ENCODE assay signal across 8 cellular contexts in the genomic region with DNA sequence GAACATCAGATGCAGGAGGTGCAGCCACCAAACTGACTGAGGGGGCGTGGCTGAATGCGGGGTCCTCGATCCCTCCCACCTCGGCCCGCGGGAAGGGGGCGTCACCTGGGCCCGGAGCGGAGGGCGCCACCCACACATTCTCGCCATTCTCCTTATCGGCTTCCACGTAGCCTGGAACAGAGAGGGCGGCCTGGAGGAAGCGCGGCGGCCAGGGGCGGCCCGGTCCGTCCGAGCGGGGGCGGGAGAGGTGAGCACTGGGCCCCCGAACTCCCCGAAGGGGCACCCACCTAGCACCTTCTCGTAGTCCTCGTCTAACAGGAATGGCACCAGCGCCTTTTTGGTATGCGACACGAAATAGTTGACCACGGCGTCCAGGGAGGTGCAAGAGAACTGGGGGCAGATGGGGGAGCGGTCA. TPM values are rescaled to one million over a fixed set of nuclear protein-coding genes. Genes with fewer than 3 reads are reported as not detected.
DNase-seq lines count a peak whose midpoint lies in the region; TF ChIP-seq lines count a peak whose summit lies in the region.

No MANE protein-coding gene starts in this region.

- DNase-seq in activated CD8-positive, alpha-beta memory T cell treated with anti-CD3 and anti-CD28 coated beads, Interleukin-2, amount 50 U/mL, for 4 hours = peak; percentile 48
- DNase-seq in activated CD8-positive, alpha-beta memory T cell treated with anti-CD3 and anti-CD28 coated beads, Interleukin-2, amount 50 U/mL, for 48 hours = no peak
- no peak for DNase-seq in activated CD4-positive, alpha-beta memory T cell treated with anti-CD3 and anti-CD28 coated beads, Interleukin-2, amount 10 ng/mL, durations not matched to agents 7 days and 5 days
- DNase-seq in fibroblast of villous mesenchyme (ENCODE audit: low read depth) (no peak), RPMI8226 (no peak), SW 1271 (lab: John Stamatoyannopoulos, UW) (no peak), pons (ENCODE audit: low spot score) (no peak)

- H3K9me3 Mint-ChIP-seq in activated CD4-positive, alpha-beta memory T cell treated with anti-CD3 and anti-CD28 coated beads, Interleukin-2, amount 10 ng/mL, durations not matched to agents 7 days and 5 days = no peaks in the 10 kb centered on the region

- H3K9ac ChIP-seq in skeletal muscle tissue (ENCODE audit: low read depth in 1 of 3, low read length in 3 of 3) = no peak overlapping the region

- H3K9me3 ChIP-seq in skeletal muscle tissue (ENCODE audit: control insufficient read depth in 3 of 3, low read length in 3 of 3) = no peaks in the 10 kb centered on the region

- peaks cover 5 to 25% (median 22%) of the 10 kb centered on the region in 3 donors for H3K27me3 ChIP-seq in skeletal muscle tissue (ENCODE audit: control insufficient read depth in 3 of 3, insufficient read depth in 3 of 3, low read length in 3 of 3)

- H3K27ac ChIP-seq in skeletal muscle tissue (ENCODE audit: low read depth, low read length) = no peak overlapping the region

- H3K27me3 Mint-ChIP-seq in activated CD4-positive, alpha-beta memory T cell treated with anti-CD3 and anti-CD28 coated beads, Interleukin-2, amount 10 ng/mL, durations not matched to agents 7 days and 5 days = peaks cover 9% of the 10 kb centered on the region

- TF ChIP-seq CTCF in fibroblast of villous mesenchyme (IDR thresholded peaks at IDR 0.05; ENCODE audit: insufficient read depth, low read depth, low read length) = no peak

- H3K4me3 Mint-ChIP-seq in activated CD4-positive, alpha-beta memory T cell treated with anti-CD3 and anti-CD28 coated beads, Interleukin-2, amount 10 ng/mL, durations not matched to agents 7 days and 5 days = peak overlapping the region; percentile 74

- no peaks in the 10 kb centered on the region for H3K36me3 Mint-ChIP-seq in activated CD4-positive, alpha-beta memory T cell treated with anti-CD3 and anti-CD28 coated beads, Interleukin-2, amount 10 ng/mL, durations not matched to agents 7 days and 5 days (ENCODE audit: low read depth)

- peaks cover 8 to 18% (median 16%) of the 10 kb centered on the region in 3 donors for H3K4me1 ChIP-seq in skeletal muscle tissue (ENCODE audit: control insufficient read depth in 3 of 3, insufficient read depth in 3 of 3, low read length in 3 of 3)

- peak overlapping the region; percentile 32 for H3K4me3 ChIP-seq in fibroblast of villous mesenchyme (ENCODE audit: low read depth, low read length)
- H3K4me3 ChIP-seq in skeletal muscle tissue (ENCODE audit: low read length in 3 of 3) = peak overlapping the region in 2 of 3 donors; percentile 9 to 41

- H3K27ac Mint-ChIP-seq in activated CD4-positive, alpha-beta memory T cell treated with anti-CD3 and anti-CD28 coated beads, Interleukin-2, amount 10 ng/mL, durations not matched to agents 7 days and 5 days = no peak overlapping the region

- CTCF ChIA-PET in activated CD4-positive, alpha-beta memory T cell treated with anti-CD3 and anti-CD28 coated beads, Interleukin-2, amount 10 ng/mL, durations not matched to agents 7 days and 5 days (lab: Charles Lee) = no interaction called here

- POLR2A ChIA-PET in activated CD4-positive, alpha-beta memory T cell treated with anti-CD3 and anti-CD28 coated beads, Interleukin-2, amount 10 ng/mL, durations not matched to agents 7 days and 5 days (lab: Charles Lee) = no interaction called here

- peaks cover 28% of the 10 kb centered on the region for H3K4me1 Mint-ChIP-seq in activated CD4-positive, alpha-beta memory T cell treated with anti-CD3 and anti-CD28 coated beads, Interleukin-2, amount 10 ng/mL, durations not matched to agents 7 days and 5 days

- no peaks in the 10 kb centered on the region for H3K36me3 ChIP-seq in skeletal muscle tissue (ENCODE audit: control insufficient read depth in 3 of 3, insufficient read depth in 3 of 3, low read length in 3 of 3)

RNA-seq across cellular contexts. Expression of gene STAP2, which starts 11.8 kb away (rescaled TPM):
- 1 to 10 TPM; 8.3 to 8.6 TPM for total RNA-seq in activated CD4-positive, alpha-beta memory T cell treated with anti-CD3 and anti-CD28 coated beads, Interleukin-2, amount 10 ng/mL, durations not matched to agents 7 days and 5 days
- 9.9 and 10.6 TPM in 2 replicates for total RNA-seq in fibroblast of villous mesenchyme
- total RNA-seq in skeletal muscle tissue = 5.2 TPM

RNA-seq across cellular contexts. Expression of gene MPND, which starts 16.5 kb away (rescaled TPM):
- total RNA-seq in activated CD4-positive, alpha-beta memory T cell treated with anti-CD3 and anti-CD28 coated beads, Interleukin-2, amount 10 ng/mL, durations not matched to agents 7 days and 5 days = 10 to 100 TPM; 19.1 to 20.4 TPM
- total RNA-seq in fibroblast of villous mesenchyme (4.3 and 8.1 TPM in 2 replicates), skeletal muscle tissue (5.7 TPM)

RNA-seq across cellular contexts. Expression of gene FSD1, which starts 22.4 kb away (rescaled TPM):
- 1 to 10 TPM; 3.2 to 3.4 TPM for total RNA-seq in activated CD4-positive, alpha-beta memory T cell treated with anti-CD3 and anti-CD28 coated beads, Interleukin-2, amount 10 ng/mL, durations not matched to agents 7 days and 5 days
- 8.6 and 9.3 TPM in 2 replicates for total RNA-seq in fibroblast of villous mesenchyme
- not detected for total RNA-seq in skeletal muscle tissue

RNA-seq across cellular contexts. Expression of gene TMIGD2, which starts 24.7 kb away (rescaled TPM):
- total RNA-seq in activated CD4-positive, alpha-beta memory T cell treated with anti-CD3 and anti-CD28 coated beads, Interleukin-2, amount 10 ng/mL, durations not matched to agents 7 days and 5 days = 1 to 10 TPM; 2.6 to 4.0 TPM
- total RNA-seq in fibroblast of villous mesenchyme (not detected in 2 replicates), skeletal muscle tissue (0.52 TPM)

RNA-seq across cellular contexts. Expression of gene SHD, which starts 47.8 kb away (rescaled TPM):
- not detected for total RNA-seq in activated CD4-positive, alpha-beta memory T cell treated with anti-CD3 and anti-CD28 coated beads, Interleukin-2, amount 10 ng/mL, durations not matched to agents 7 days and 5 days
- not detected in 2 replicates for total RNA-seq in fibroblast of villous mesenchyme
- 24.5 TPM for total RNA-seq in skeletal muscle tissue
